1 cellular context compared by ENCODE assay signal in genomic region chr22:39530692-39531331, GRCh38.
TF ChIP-seq lines count a peak whose summit lies in the region.

No MANE protein-coding gene starts in this region.

TF ChIP-seq in K562, 482 proteins besides CTCF, POLR2A, EP300 and RAD21 (continued from another document):
- TF ChIP-seq ELK1 (CRISPR knock-in tag; IDR thresholded peaks at IDR 0.05): no peak
- no peak for TF ChIP-seq CBFB (CRISPR knock-in tag; IDR thresholded peaks at IDR 0.05)
- TF ChIP-seq ZNF23 (CRISPR knock-in tag; IDR thresholded peaks at IDR 0.05): no peak
- TF ChIP-seq ZNF707 (CRISPR knock-in tag; conservative IDR thresholded peaks at IDR 0.05): no peak
- TF ChIP-seq ELF2 (CRISPR knock-in tag; IDR thresholded peaks at IDR 0.05): no peak
- peak; percentile 15; the same call in 1 of the 2 replicates for TF ChIP-seq SMC3 (conservative IDR thresholded peaks at IDR 0.05; ENCODE audit: insufficient read depth, low read depth, low read length)
- no peak for TF ChIP-seq PCBP1 (IDR thresholded peaks at IDR 0.05; ENCODE audit: low read depth, low read length, poor library complexity, severe bottlenecking)
- TF ChIP-seq TAF1 (IDR thresholded peaks at IDR 0.05; ENCODE audit: control insufficient read depth, extremely low read depth, insufficient read depth, low read length, severe bottlenecking): peak; percentile 15
- TF ChIP-seq TBL1XR1 (IDR thresholded peaks at IDR 0.05; ENCODE audit: low read length in 2 of 2): no peak
- TF ChIP-seq PTBP1 (IDR thresholded peaks at IDR 0.05; ENCODE audit: low read depth, low read length): no peak
- TF ChIP-seq ETS1 (conservative IDR thresholded peaks at IDR 0.05; ENCODE audit: control insufficient read depth, low read depth, low read length): no peak
- no peak for TF ChIP-seq ZNF740 (CRISPR knock-in tag; IDR thresholded peaks at IDR 0.05)
- TF ChIP-seq ZNF740 (tag; IDR thresholded peaks at IDR 0.05): no peak
- 0 out of 2 replicates have a peak, but pooled peaks have one; percentile 24 for TF ChIP-seq TFAP4 (CRISPR knock-in tag; IDR thresholded peaks at IDR 0.05; ENCODE audit: borderline replicate concordance)
- TF ChIP-seq ZNF316 (IDR thresholded peaks at IDR 0.05): no peak
- no peak for TF ChIP-seq SFPQ (IDR thresholded peaks at IDR 0.05; ENCODE audit: low read depth, low read length)
- no peak for TF ChIP-seq IRF2 (CRISPR knock-in tag; IDR thresholded peaks at IDR 0.05)
- 0 out of 2 replicates have a peak, but pooled peaks have one; percentile 31 for TF ChIP-seq NBN (IDR thresholded peaks at IDR 0.05; ENCODE audit: low read depth)
- no peak for TF ChIP-seq KAT8 (IDR thresholded peaks at IDR 0.05; ENCODE audit: low read depth)
- TF ChIP-seq ZSCAN32 (CRISPR knock-in tag; IDR thresholded peaks at IDR 0.05): no peak
- no peak for TF ChIP-seq KLF1 (tag; IDR thresholded peaks at IDR 0.05)
- peak; percentile 9; the same call in 1 of the 2 replicates for TF ChIP-seq CBFA2T3 (IDR thresholded peaks at IDR 0.05)
- TF ChIP-seq THRB (CRISPR knock-in tag; conservative IDR thresholded peaks at IDR 0.05): no peak
- TF ChIP-seq BRD9 (IDR thresholded peaks at IDR 0.05; ENCODE audit: low read depth, partially characterized antibody): no peak
- TF ChIP-seq COPS2 (conservative IDR thresholded peaks at IDR 0.05): no peak
- 0 out of 2 replicates have a peak, but pooled peaks have one; percentile 10 for TF ChIP-seq HDGF (IDR thresholded peaks at IDR 0.05)
- no peak for TF ChIP-seq EWSR1 (IDR thresholded peaks at IDR 0.05; ENCODE audit: borderline replicate concordance, low read depth, partially characterized antibody)
- no peak for TF ChIP-seq ETV5 (CRISPR knock-in tag; IDR thresholded peaks at IDR 0.05; ENCODE audit: low read depth)
- TF ChIP-seq JUN (IDR thresholded peaks at IDR 0.05; ENCODE audit: borderline replicate concordance, low read depth, low read length): no peak
- no peak for TF ChIP-seq JUN (CRISPR knock-in tag; IDR thresholded peaks at IDR 0.05; ENCODE audit: borderline replicate concordance)
- no peak for TF ChIP-seq GTF2E2 (tag; IDR thresholded peaks at IDR 0.05)
